ENCODE assay signal across 1 cellular context in genomic region chr9:108434036-108434435, GRCh38.
TF ChIP-seq lines count a peak whose summit lies in the region.

No MANE protein-coding gene starts in this region.

TF ChIP-seq in WTC11, 78 proteins besides CTCF, POLR2A, EP300 and RAD21 (continued from another document):
- TF ChIP-seq FOXP4 (CRISPR knock-in tag; IDR thresholded peaks at IDR 0.05): no peak
- no peak for TF ChIP-seq ZNF416 (CRISPR knock-in tag; IDR thresholded peaks at IDR 0.05)
- TF ChIP-seq PRDM15 (CRISPR knock-in tag; IDR thresholded peaks at IDR 0.05): no peak
- TF ChIP-seq ZNF425 (CRISPR knock-in tag; conservative IDR thresholded peaks at IDR 0.05): no peak
- TF ChIP-seq E2F5 (CRISPR knock-in tag; IDR thresholded peaks at IDR 0.05): no peak
- TF ChIP-seq ESRRA (CRISPR knock-in tag; IDR thresholded peaks at IDR 0.05; ENCODE audit: borderline replicate concordance): no peak
- TF ChIP-seq ZNF396 (CRISPR knock-in tag; IDR thresholded peaks at IDR 0.05; ENCODE audit: borderline replicate concordance): no peak
- no peak for TF ChIP-seq ATF6 (CRISPR knock-in tag; IDR thresholded peaks at IDR 0.05)
- TF ChIP-seq TEAD1 (CRISPR knock-in tag; IDR thresholded peaks at IDR 0.05): no peak
- no peak for TF ChIP-seq ZNF423 (CRISPR knock-in tag; IDR thresholded peaks at IDR 0.05)
- TF ChIP-seq E2F4 (CRISPR knock-in tag; IDR thresholded peaks at IDR 0.05; ENCODE audit: borderline replicate concordance, low read depth): no peak
- no peak for TF ChIP-seq SOX15 (CRISPR knock-in tag; IDR thresholded peaks at IDR 0.05)
- no peak for TF ChIP-seq ZSCAN18 (CRISPR knock-in tag; IDR thresholded peaks at IDR 0.05)
- no peak for TF ChIP-seq ZBTB21 (CRISPR knock-in tag; IDR thresholded peaks at IDR 0.05; ENCODE audit: borderline replicate concordance)
